In the genomic region with DNA sequence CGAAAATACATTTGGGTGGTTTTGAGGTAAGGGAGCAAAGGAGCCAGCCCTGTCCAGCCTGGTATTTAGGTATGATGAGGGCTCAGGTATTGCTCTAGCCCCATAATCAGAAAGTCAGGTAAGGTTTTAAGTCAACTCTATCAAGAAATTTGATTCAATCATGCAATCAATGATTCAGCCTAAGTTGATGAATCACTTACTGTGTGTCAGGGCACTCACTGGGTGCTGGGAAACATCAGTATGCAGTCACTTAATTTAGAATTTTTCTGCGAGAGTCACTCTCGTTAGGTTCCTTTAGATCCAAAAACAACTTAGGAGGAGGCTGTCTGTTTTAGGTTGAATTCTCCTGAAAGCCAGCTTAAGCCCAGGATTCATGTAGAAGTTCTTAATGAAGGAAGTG, we compare ENCODE assay signal across 26 cellular contexts. TPM values are rescaled to one million over a fixed set of nuclear protein-coding genes. Genes with fewer than 3 reads are reported as not detected.
DNase-seq lines count a peak whose midpoint lies in the region; ATAC-seq, FAIRE-seq and TF ChIP-seq lines count a peak whose summit lies in the region.
"Had no signal": no experiment of that assay in that cellular context is flagged by ENCODE, and none has a peak within 500 bp of the region (broad histone marks: within the 10 kb centered on the region; RNA-seq: fewer than 3 reads in every experiment).

No MANE protein-coding gene starts in this region.

- H2AK5ac ChIP-seq in mesenchymal stem cell (ENCODE audit: low read length, severe bottlenecking): no peak overlapping the region

- no peak overlapping the region for H3K14ac ChIP-seq in mesenchymal stem cell (ENCODE audit: low read length in 2 of 2)

- H3K4me3 Mint-ChIP-seq in CD14-positive monocyte (peak overlapping the region; percentile 32 to 70), endothelial cell (ENCODE audit: unreplicated experiment) (no peak overlapping the region)
- H3K4me3 Mint-ChIP-seq: central memory CD8-positive, alpha-beta T cell; IgD-negative memory B cell; nephron had no signal

- peak overlapping the region; percentile 78 for H3K27ac ChIP-seq in brain microvascular endothelial cell
- no peak overlapping the region for H3K27ac ChIP-seq in mesenchymal stem cell (ENCODE audit: low read length, poor library complexity, severe bottlenecking)
- H3K27ac ChIP-seq: prostate gland, SJCRH30 had no signal

- no peak overlapping the region for H2BK120ac ChIP-seq in mesenchymal stem cell (ENCODE audit: low read depth, low read length)

- H3K9ac ChIP-seq in mesenchymal stem cell (ENCODE audit: low read length): no peak overlapping the region

- no peak overlapping the region for H3K4ac ChIP-seq in mesenchymal stem cell (ENCODE audit: low read depth in 1 of 2, low read length in 2 of 2)

- no peaks in the 10 kb centered on the region for H3K27me3 ChIP-seq in brain microvascular endothelial cell (replicated peaks)
- H3K27me3 ChIP-seq in mesenchymal stem cell (ENCODE audit: control insufficient read depth in 1 of 2, insufficient read depth in 1 of 2, low read length in 2 of 2): no peaks in the 10 kb centered on the region
- H3K27me3 ChIP-seq: SJCRH30 had no signal

- H2BK15ac ChIP-seq in mesenchymal stem cell (ENCODE audit: low read depth, poor library complexity, severe bottlenecking): no peak overlapping the region

- H3K27me3 Mint-ChIP-seq in CD14-positive monocyte (ENCODE audit: low read depth in 3 of 3) (peaks cover 0 to 3% (median 0%) of the 10 kb centered on the region in 3 donors), endothelial cell (ENCODE audit: unreplicated experiment) (peaks cover 3% of the 10 kb centered on the region)

- H3K36me3 ChIP-seq in brain microvascular endothelial cell (replicated peaks): no peaks in the 10 kb centered on the region
- H3K36me3 ChIP-seq in mesenchymal stem cell (ENCODE audit: control insufficient read depth in 1 of 2, insufficient read depth in 2 of 2, low read depth in 1 of 2, low read length in 2 of 2): no peaks in the 10 kb centered on the region
- H3K36me3 ChIP-seq: prostate gland, SJCRH30 had no signal

- H3K27ac Mint-ChIP-seq in CD14-positive monocyte (peak overlapping the region; percentile 90 to 99 (median 97)), endothelial cell (ENCODE audit: unreplicated experiment) (no peak overlapping the region)
- H3K27ac Mint-ChIP-seq: IgD-negative memory B cell, nephron had no signal

- H2AFZ ChIP-seq in mesenchymal stem cell (ENCODE audit: low read depth, low read length): no peak overlapping the region

- no peak overlapping the region for H3K18ac ChIP-seq in mesenchymal stem cell (ENCODE audit: low read depth in 1 of 2, low read length in 2 of 2)

- no peaks in the 10 kb centered on the region for H3K79me1 ChIP-seq in mesenchymal stem cell (replicated peaks; ENCODE audit: low read length, poor library complexity, severe bottlenecking)

- in situ Hi-C loops in brain microvascular endothelial cell (cut with HindIII; ENCODE audit: low pct_ligation_motif_present, low sequenced_read_pairs): no loop called here

- H3K36me3 Mint-ChIP-seq in CD14-positive monocyte (no peaks in the 10 kb centered on the region), endothelial cell (ENCODE audit: low read depth, unreplicated experiment) (no peaks in the 10 kb centered on the region)
- H3K36me3 Mint-ChIP-seq: IgD-negative memory B cell had no signal

- no peak overlapping the region for H3K23ac ChIP-seq in mesenchymal stem cell (ENCODE audit: low read length in 2 of 2)

- no peak for ATAC-seq in GM18519 (IDR thresholded peaks at IDR 0.05; ENCODE audit: low FRiP score, unreplicated experiment)

- H3K4me1 Mint-ChIP-seq in CD14-positive monocyte (peaks cover 30% of the 10 kb centered on the region), endothelial cell (ENCODE audit: unreplicated experiment) (no peaks in the 10 kb centered on the region)
- H3K4me1 Mint-ChIP-seq: central memory CD8-positive, alpha-beta T cell; IgD-negative memory B cell; nephron had no signal

- no peak overlapping the region for H3K4me2 ChIP-seq in mesenchymal stem cell (ENCODE audit: low read length, poor library complexity, severe bottlenecking)
- H3K4me2 ChIP-seq: smooth muscle cell had no signal

- no peaks in the 10 kb centered on the region for H3K4me1 ChIP-seq in mesenchymal stem cell (ENCODE audit: control insufficient read depth, insufficient read depth, low read depth, low read length)
- H3K4me1 ChIP-seq: prostate gland, SJCRH30 had no signal

- H2BK12ac ChIP-seq in mesenchymal stem cell (ENCODE audit: low read length in 2 of 2): no peak overlapping the region

- intact Hi-C loops in CD14-positive monocyte (cut with micrococcal nuclease): no loop called here

- H3K9me3 ChIP-seq in mesenchymal stem cell (ENCODE audit: control insufficient read depth, low read length): no peaks in the 10 kb centered on the region
- H3K9me3 ChIP-seq: prostate gland, SJCRH30 had no signal

- FAIRE-seq in frontal cortex (lab: Jason Lieb, UNC): no peak
- FAIRE-seq: H1 had no signal

- TF ChIP-seq CTCF in CD14-positive monocyte (IDR thresholded peaks at IDR 0.05) (no peak), brain microvascular endothelial cell (IDR thresholded peaks at IDR 0.05; ENCODE audit: low read depth, low read length, missing control alignments) (no peak), endothelial cell (IDR thresholded peaks at IDR 0.05; ENCODE audit: unreplicated experiment) (no peak)

- H4K8ac ChIP-seq in mesenchymal stem cell (ENCODE audit: low read length): no peak overlapping the region

- H3K9me3 Mint-ChIP-seq in CD14-positive monocyte (peaks cover 0 to 12% (median 0%) of the 10 kb centered on the region in 7 donors), endothelial cell (ENCODE audit: unreplicated experiment) (no peaks in the 10 kb centered on the region)
- H3K9me3 Mint-ChIP-seq: central memory CD8-positive, alpha-beta T cell; nephron had no signal

- H2BK5ac ChIP-seq in mesenchymal stem cell (ENCODE audit: low read depth, low read length, poor library complexity, severe bottlenecking): no peak overlapping the region

- WGBS in mesenchymal stem cell: 83% methylated on average over 2 of the region's 3 CpGs

- H3K4me3 ChIP-seq in brain microvascular endothelial cell (ENCODE audit: low read depth, low read length) (no peak overlapping the region), mesenchymal stem cell (ENCODE audit: insufficient read depth in 1 of 2, low read depth in 1 of 2, low read length in 2 of 2) (no peak overlapping the region)
- H3K4me3 ChIP-seq: prostate gland, SJCRH30, smooth muscle cell had no signal

- DNase-seq in CD14-positive monocyte (ENCODE audit: low spot score) (peak; percentile 56), HT1080 (ENCODE audit: low read depth) (peak; percentile 70), brain microvascular endothelial cell (no peak), mesenchymal stem cell (peak; percentile 18), endothelial cell (ENCODE audit: low spot score) (no peak), frontal cortex (ENCODE audit: low spot score in 2 of 2) (no peak)
- no peak for DNase-seq in activated CD4-positive, alpha-beta T cell treated with anti-CD3 and anti-CD28 coated beads for 4 hours
- DNase-seq: activated CD4-positive, alpha-beta T cell treated with anti-CD3 and anti-CD28 coated beads for 48 hours; activated CD8-positive, alpha-beta memory T cell treated with anti-CD3 and anti-CD28 coated beads, Interleukin-2, amount 50 U/mL, for 4 hours; activated effector memory CD4-positive, alpha-beta T cell treated with anti-CD3 and anti-CD28 coated beads, Interleukin-2, amount 50 U/mL, for 16 hours; effector CD8-positive, alpha-beta T cell; kidney glomerular epithelial cell; NCI-H1048; NCI-H2081 treated with DMSO at 0.1 percent for 48 hours; NCI-H524; SJCRH30; stimulated activated CD8-positive, alpha-beta memory T cell treated with anti-CD3 and anti-CD28 coated beads, Interleukin-4, amount 100 ng/mL, for 48 hours; T-helper 9 cell had no signal

- H4K91ac ChIP-seq in mesenchymal stem cell (ENCODE audit: low read length): no peak overlapping the region

RNA-seq across cellular contexts. Expression of a gene that starts 17.7 kb away (rescaled TPM):
- 10 to 100 TPM; 14.3 to 19.9 TPM for polyA plus RNA-seq in CD14-positive monocyte
- 0.27 and 1.8 TPM in 2 replicates for total RNA-seq in HT1080 (2014; rRNA removed; shearing (Covaris generic))
- 0.61 and 0.88 TPM in 2 replicates for polyA plus RNA-seq in HT1080 (2015; cell fraction: cytosol; rRNA removed)
- 1.1 and 2.1 TPM in 2 replicates for polyA plus RNA-seq in HT1080 (2015; cell fraction: nucleus; rRNA removed)
- polyA plus RNA-seq in mesenchymal stem cell (2013, experiment 1 of 2): 0.11 TPM
- polyA plus RNA-seq in mesenchymal stem cell (2013, experiment 2 of 2): 0.21 TPM
- total RNA-seq in endothelial cell (ENCODE audit: unreplicated experiment) (not detected), frontal cortex (not detected)
- total RNA-seq: H1, SJCRH30 had no signal
- polyA plus RNA-seq: H1, IgD-negative memory B cell had no signal

RNA-seq across cellular contexts. Expression of a gene that starts 37.9 kb away (rescaled TPM):
- polyA plus RNA-seq in CD14-positive monocyte: 1 to 10 TPM; 1.3 to 2.0 TPM
- total RNA-seq in HT1080 (2014; rRNA removed; shearing (Covaris generic)): not detected in 2 replicates
- not detected in 2 replicates for polyA plus RNA-seq in HT1080 (2015; cell fraction: cytosol; rRNA removed)
- not detected in 2 replicates for polyA plus RNA-seq in HT1080 (2015; cell fraction: nucleus; rRNA removed)
- polyA plus RNA-seq in mesenchymal stem cell (2013, experiment 1 of 2): 0.04 TPM
- polyA plus RNA-seq in mesenchymal stem cell (2013, experiment 2 of 2): not detected
- total RNA-seq in endothelial cell (ENCODE audit: unreplicated experiment) (not detected), frontal cortex (0.41 TPM)
- total RNA-seq: H1, mesenteric fat pad, SJCRH30 had no signal
- polyA plus RNA-seq: H1, IgD-negative memory B cell, smooth muscle cell had no signal

Comparison
In these comparisons a context has a peak if more than half of its experiments do, and no peak if none do; other contexts are left out.
1. DNase-seq: peak in CD14-positive monocyte (single experiment), HT1080 (single experiment) and mesenchymal stem cell (single experiment); none in brain microvascular endothelial cell (single experiment), endothelial cell (single experiment), activated CD4-positive, alpha-beta T cell treated with anti-CD3 and anti-CD28 coated beads for 4 hours (0 of 2) and frontal cortex (0 of 2).